8 cellular contexts compared by ENCODE assay signal in the genomic region with DNA sequence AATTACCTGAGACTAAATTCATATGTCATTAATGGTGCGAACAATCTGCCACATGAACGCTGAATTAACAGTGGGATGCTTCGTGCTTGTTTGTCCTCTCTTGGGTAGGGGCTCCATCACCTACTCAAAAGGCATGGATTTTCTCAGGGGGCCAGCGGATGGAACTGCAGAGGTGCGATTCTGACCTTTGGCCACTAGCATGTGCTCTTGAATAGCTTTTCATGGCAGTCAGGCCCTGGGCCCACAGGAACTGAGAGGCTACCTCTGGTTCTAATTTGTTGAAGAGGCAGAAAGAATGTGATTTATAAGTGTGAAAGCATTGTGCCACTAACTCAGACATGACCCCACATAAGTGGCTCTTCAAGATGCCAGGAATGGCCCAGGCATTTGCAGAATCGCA.
DNase-seq lines count a peak whose midpoint lies in the region; ATAC-seq and TF ChIP-seq lines count a peak whose summit lies in the region.

No MANE protein-coding gene starts in this region.

- H2BK5ac ChIP-seq in mesendoderm (ENCODE audit: low read length) = no peak overlapping the region

- ATAC-seq in heart left ventricle (peak in 1 of 4 donors; percentile 39), right cardiac atrium (no peak), GM21526 (IDR thresholded peaks at IDR 0.05; ENCODE audit: low FRiP score, unreplicated experiment) (no peak)

- H3K4ac ChIP-seq in mesendoderm (ENCODE audit: low read depth, low read length) = no peak overlapping the region

- H3K79me1 ChIP-seq in mesendoderm (ENCODE audit: low read length) = no peaks in the 10 kb centered on the region

- H3K27ac ChIP-seq in heart left ventricle (no peak overlapping the region), right cardiac atrium (ENCODE audit: low read length) (no peak overlapping the region), mesendoderm (ENCODE audit: low read depth, low read length) (no peak overlapping the region)

- H3K9me3 ChIP-seq in heart left ventricle (no peaks in the 10 kb centered on the region), right cardiac atrium (ENCODE audit: control insufficient read depth, low read length) (no peaks in the 10 kb centered on the region)

- intact Hi-C loops in heart left ventricle (cut with DNase I) (loop anchor here in 6 of 10 donors (5.0 to 10.0 kb wide), 2 partner anchors 483 to 486 kb away; no protein-coding TSS in a partner anchor), right cardiac atrium (cut with DNase I) (loop anchor here in 2 of 4 donors (5.0 to 10.0 kb wide), 2 partner anchors 483 to 486 kb away; no protein-coding TSS in a partner anchor)

- no peak overlapping the region for H3K56ac ChIP-seq in mesendoderm (ENCODE audit: low read length)

- TF ChIP-seq CTCF in heart left ventricle (IDR thresholded peaks at IDR 0.05) = peak in 8 of 12 donors; percentile 12 to 49 (median 26)

- no peak overlapping the region for H4K8ac ChIP-seq in mesendoderm (ENCODE audit: low read depth, low read length)

- no peak overlapping the region for H2BK120ac ChIP-seq in mesendoderm (ENCODE audit: low read depth, low read length)

- no peaks in the 10 kb centered on the region for H3K36me3 ChIP-seq in heart left ventricle
- no peaks in the 10 kb centered on the region for H3K36me3 ChIP-seq in mesendoderm (ENCODE audit: control insufficient read depth, insufficient read depth, low read length)

- no peak overlapping the region for H4K5ac ChIP-seq in mesendoderm (ENCODE audit: low read length)

- DNase-seq in heart left ventricle (no peak), right cardiac atrium (no peak), HuH-7.5 (ENCODE audit: low spot score) (peak; percentile 7), astrocyte of the hippocampus (ENCODE audit: low read depth, low spot score) (peak; percentile 71), mesendoderm (peak; percentile 81), T-helper 9 cell (no peak), occipital lobe (lab: John Stamatoyannopoulos, UW) (no peak)

- no peak overlapping the region for H3K23ac ChIP-seq in mesendoderm (ENCODE audit: low read length)

- WGBS in heart left ventricle, 4 donors = 6 to 21% (median 14%) methylated on average over 5 to 6 of the region's 6 CpGs
- 19% methylated on average over 6 of the region's 6 CpGs for WGBS in right cardiac atrium
- WGBS in mesendoderm (ENCODE audit: extremely low coverage, insufficient coverage, low lambda C conversion rate) = no CpG with 5 or more reads among the region's 6 CpGs

- peaks cover 0 to 23% (median 2%) of the 10 kb centered on the region in 9 donors for H3K27me3 ChIP-seq in heart left ventricle
- H3K27me3 ChIP-seq in right cardiac atrium (ENCODE audit: control insufficient read depth, insufficient read depth) = no peaks in the 10 kb centered on the region
- no peaks in the 10 kb centered on the region for H3K27me3 ChIP-seq in mesendoderm (ENCODE audit: insufficient read depth, low read length, poor library complexity)

- H3K4me2 ChIP-seq in mesendoderm (ENCODE audit: low read length) = no peak overlapping the region

- H3K9ac ChIP-seq in mesendoderm (ENCODE audit: low read length) = no peak overlapping the region

- H3K4me1 ChIP-seq in heart left ventricle (no peaks in the 10 kb centered on the region), right cardiac atrium (ENCODE audit: control insufficient read depth, insufficient read depth, low read length) (no peaks in the 10 kb centered on the region), mesendoderm (ENCODE audit: control insufficient read depth, low read depth, low read length) (peaks cover 7% of the 10 kb centered on the region)

- no peak for TF ChIP-seq POLR2A in heart left ventricle (IDR thresholded peaks at IDR 0.05)

- no peaks in the 10 kb centered on the region for H3K79me2 ChIP-seq in mesendoderm (ENCODE audit: control insufficient read depth, insufficient read depth, low read length)

- H2AK5ac ChIP-seq in mesendoderm (ENCODE audit: low read length) = no peak overlapping the region

- no peak overlapping the region for H2BK15ac ChIP-seq in mesendoderm (replicated peaks; ENCODE audit: low read depth)

- no peak overlapping the region for H3K4me3 ChIP-seq in heart left ventricle
- no peak overlapping the region for H3K4me3 ChIP-seq in right cardiac atrium (ENCODE audit: low read length)
- no peak overlapping the region for H3K4me3 ChIP-seq in mesendoderm (ENCODE audit: low read length)

- no peak overlapping the region for H3K18ac ChIP-seq in mesendoderm (ENCODE audit: low read length)

Comparison
In these comparisons a context has a peak if more than half of its experiments do, and no peak if none do; other contexts are left out.
1. DNase-seq: peak in HuH-7.5 (single experiment), astrocyte of the hippocampus (single experiment) and mesendoderm (single experiment); none in heart left ventricle (0 of 5), right cardiac atrium (0 of 3), T-helper 9 cell (single experiment) and occipital lobe (single experiment).